Comparison of ENCODE assay signal across 34 cellular contexts in the genomic region with DNA sequence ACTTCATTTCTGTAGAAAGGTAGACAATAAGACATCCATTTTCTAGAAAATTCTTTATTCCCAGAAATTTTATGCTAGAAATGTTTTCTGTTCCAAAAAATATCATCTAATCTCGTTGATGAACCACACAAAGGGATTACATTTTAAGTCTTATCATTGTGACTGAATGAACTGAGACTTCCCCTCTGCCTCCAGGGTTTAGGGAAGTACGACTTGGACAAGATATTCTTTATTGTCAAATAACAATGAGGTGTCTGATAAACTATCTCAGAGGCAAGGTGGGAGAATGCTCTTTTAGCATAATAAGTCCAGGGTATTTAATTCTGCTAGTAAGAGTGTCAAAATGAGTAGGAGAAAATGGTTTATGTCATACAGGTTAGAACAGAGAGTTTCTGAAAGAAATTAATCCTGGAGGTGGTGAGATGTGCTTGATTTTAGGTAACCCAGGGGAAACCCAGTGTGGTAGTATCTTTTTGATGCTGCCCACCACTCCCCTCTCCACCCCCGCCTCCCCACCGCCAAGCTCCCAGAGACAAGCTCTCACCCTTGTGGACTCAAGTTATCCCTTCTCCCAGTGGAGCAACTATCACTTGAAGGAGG.
DNase-seq lines count a peak whose midpoint lies in the region; ATAC-seq and TF ChIP-seq lines count a peak whose summit lies in the region.
"Had no signal": no experiment of that assay in that cellular context is flagged by ENCODE, and none has a peak within 500 bp of the region (broad histone marks: within the 10 kb centered on the region; RNA-seq: fewer than 3 reads in every experiment).

No MANE protein-coding gene starts in this region.

- no peak for TF ChIP-seq CTCF in GM13977 (IDR thresholded peaks at IDR 0.05; ENCODE audit: extremely low read depth, insufficient read depth, missing control alignments)

- H3K9me3 Mint-ChIP-seq in activated naive CD8-positive, alpha-beta T cell treated with anti-CD3 and anti-CD28 coated beads, Interleukin-2, amount 50 U/mL, for 24 hours, result peaks cover 10% of the 10 kb centered on the region
- peaks cover 23% of the 10 kb centered on the region for H3K9me3 Mint-ChIP-seq in activated naive CD8-positive, alpha-beta T cell treated with anti-CD3 and anti-CD28 coated beads for 36 hours
- H3K9me3 Mint-ChIP-seq: central memory CD8-positive, alpha-beta T cell; IgD-negative memory B cell; memory B cell had no signal

- ATAC-seq in activated naive CD8-positive, alpha-beta T cell treated with anti-CD3 and anti-CD28 coated beads, Interleukin-2, amount 50 U/mL, for 24 hours, result peak; percentile 9
- ATAC-seq in GM19467 (IDR thresholded peaks at IDR 0.05; ENCODE audit: unreplicated experiment), result no peak
- ATAC-seq: body of pancreas, foreskin keratinocyte, heart left ventricle, left lung had no signal

- no peak for DNase-seq in activated naive CD8-positive, alpha-beta T cell treated with anti-CD3 and anti-CD28 coated beads, Interleukin-2, amount 50 U/mL, for 24 hours
- DNase-seq in activated naive CD8-positive, alpha-beta T cell treated with anti-CD3 and anti-CD28 coated beads for 36 hours, result no peak
- DNase-seq in OCI-M1 (lab: John Stamatoyannopoulos, UW), result peak; percentile 34
- peak; percentile 56 for DNase-seq in foreskin melanocyte
- DNase-seq in cerebellar cortex (ENCODE audit: low spot score), result no peak
- no peak for DNase-seq in GM13977 (ENCODE audit: low spot score)
- DNase-seq: ACHN; activated CD4-positive, alpha-beta T cell treated with anti-CD3 and anti-CD28 coated beads, Interleukin-2, amount 10 ng/mL, durations not matched to agents 24 days and 14 days; activated naive CD4-positive, alpha-beta T cell treated with anti-CD3 and anti-CD28 coated beads for 36 hours; body of pancreas; Caco-2; dorsolateral prefrontal cortex; esophagus squamous epithelium; foreskin keratinocyte; heart left ventricle; HFFc6; islet precursor cell; left lung; NCI-H1105; NCI-H187 treated with DMSO at 0.1 percent for 48 hours; NCI-H2171; NCI-H82; posterior cingulate gyrus; SK-N-SH; uterus had no signal

- no peak overlapping the region for H3K27ac Mint-ChIP-seq in activated naive CD8-positive, alpha-beta T cell treated with anti-CD3 and anti-CD28 coated beads, Interleukin-2, amount 50 U/mL, for 24 hours
- no peak overlapping the region for H3K27ac Mint-ChIP-seq in activated naive CD8-positive, alpha-beta T cell treated with anti-CD3 and anti-CD28 coated beads for 36 hours
- H3K27ac Mint-ChIP-seq: activated CD4-positive, alpha-beta T cell treated with anti-CD3 and anti-CD28 coated beads, Interleukin-2, amount 10 ng/mL, durations not matched to agents 24 days and 14 days; activated naive CD4-positive, alpha-beta T cell treated with anti-CD3 and anti-CD28 coated beads for 36 hours; activated T-helper 1 cell treated with anti-CD3 and anti-CD28 coated beads, Interleukin-12 subunit alpha, Interleukin-12 subunit beta, Interleukin-2, Interleukin-4 antibody, amounts not matched to agents 30 ng/mL and 10 ng/mL and 1 ng/mL, durations not matched to agents 14 hours and 24 hours and 36 hours; B cell; HFFc6; IgD-negative memory B cell; stimulated activated naive CD8-positive, alpha-beta T cell treated with anti-CD3 and anti-CD28 coated beads, Interleukin-15, Interleukin-2, amounts not matched to agents 100 ng/mL and 50 ng/mL, for 24 hours; T-helper 1 cell treated with Interleukin-12 subunit alpha and Interleukin-12 subunit beta and Interleukin-4 antibody, amounts not matched to agents 30 μg/mL and 1 μg/mL, for 36 hours had no signal

- in situ Hi-C loops in GM13977 (cut with MboI; ENCODE audit: low pct_unique_long_range_greater_than_20kb, low sequenced_read_pairs, unreplicated experiment), result no loop called here

- H3K27me3 Mint-ChIP-seq in activated naive CD8-positive, alpha-beta T cell treated with anti-CD3 and anti-CD28 coated beads, Interleukin-2, amount 50 U/mL, for 24 hours, result no peaks in the 10 kb centered on the region
- H3K27me3 Mint-ChIP-seq in activated naive CD8-positive, alpha-beta T cell treated with anti-CD3 and anti-CD28 coated beads for 36 hours, result peaks cover 3% of the 10 kb centered on the region
- H3K27me3 Mint-ChIP-seq: central memory CD8-positive, alpha-beta T cell; IgD-negative memory B cell; memory B cell; stimulated activated naive CD8-positive, alpha-beta T cell treated with anti-CD3 and anti-CD28 coated beads, Interleukin-15, Interleukin-2, amounts not matched to agents 100 ng/mL and 50 ng/mL, for 24 hours had no signal

- H3K36me3 Mint-ChIP-seq in activated naive CD8-positive, alpha-beta T cell treated with anti-CD3 and anti-CD28 coated beads, Interleukin-2, amount 50 U/mL, for 24 hours (ENCODE audit: low read depth), result no peaks in the 10 kb centered on the region
- H3K36me3 Mint-ChIP-seq in activated naive CD8-positive, alpha-beta T cell treated with anti-CD3 and anti-CD28 coated beads for 36 hours, result peaks cover 28% of the 10 kb centered on the region
- H3K36me3 Mint-ChIP-seq: IgD-negative memory B cell, memory B cell had no signal

- no peak overlapping the region for H3K4me3 Mint-ChIP-seq in activated naive CD8-positive, alpha-beta T cell treated with anti-CD3 and anti-CD28 coated beads, Interleukin-2, amount 50 U/mL, for 24 hours
- no peak overlapping the region for H3K4me3 Mint-ChIP-seq in activated naive CD8-positive, alpha-beta T cell treated with anti-CD3 and anti-CD28 coated beads for 36 hours
- H3K4me3 Mint-ChIP-seq: activated CD4-positive, alpha-beta T cell treated with anti-CD3 and anti-CD28 coated beads, Interleukin-2, amount 10 ng/mL, durations not matched to agents 24 days and 14 days; activated naive CD4-positive, alpha-beta T cell treated with anti-CD3 and anti-CD28 coated beads for 36 hours; activated T-helper 1 cell treated with anti-CD3 and anti-CD28 coated beads, Interleukin-12 subunit alpha, Interleukin-12 subunit beta, Interleukin-2, Interleukin-4 antibody, amounts not matched to agents 30 ng/mL and 10 ng/mL and 1 ng/mL, durations not matched to agents 14 hours and 24 hours and 36 hours; B cell; central memory CD8-positive, alpha-beta T cell; HFFc6; IgD-negative memory B cell; memory B cell; neural crest cell; stimulated activated naive CD8-positive, alpha-beta T cell treated with anti-CD3 and anti-CD28 coated beads, Interleukin-15, Interleukin-2, amounts not matched to agents 100 ng/mL and 50 ng/mL, for 24 hours; T-helper 1 cell treated with Interleukin-12 subunit alpha and Interleukin-12 subunit beta and Interleukin-4 antibody, amounts not matched to agents 30 μg/mL and 1 μg/mL, for 36 hours had no signal

- H3K4me1 Mint-ChIP-seq in activated naive CD8-positive, alpha-beta T cell treated with anti-CD3 and anti-CD28 coated beads, Interleukin-2, amount 50 U/mL, for 24 hours, result peaks cover 81% of the 10 kb centered on the region
- H3K4me1 Mint-ChIP-seq in activated naive CD8-positive, alpha-beta T cell treated with anti-CD3 and anti-CD28 coated beads for 36 hours, result peaks cover 81% of the 10 kb centered on the region

Comparison
In these comparisons a context has a peak if more than half of its experiments do, and no peak if none do; other contexts are left out.
1. DNase-seq: peak in OCI-M1 (single experiment) and foreskin melanocyte (single experiment); none in activated naive CD8-positive, alpha-beta T cell treated with anti-CD3 and anti-CD28 coated beads, Interleukin-2, amount 50 U/mL, for 24 hours (single experiment), activated naive CD8-positive, alpha-beta T cell treated with anti-CD3 and anti-CD28 coated beads for 36 hours (single experiment), cerebellar cortex (single experiment) and GM13977 (single experiment).